In the genomic region with DNA sequence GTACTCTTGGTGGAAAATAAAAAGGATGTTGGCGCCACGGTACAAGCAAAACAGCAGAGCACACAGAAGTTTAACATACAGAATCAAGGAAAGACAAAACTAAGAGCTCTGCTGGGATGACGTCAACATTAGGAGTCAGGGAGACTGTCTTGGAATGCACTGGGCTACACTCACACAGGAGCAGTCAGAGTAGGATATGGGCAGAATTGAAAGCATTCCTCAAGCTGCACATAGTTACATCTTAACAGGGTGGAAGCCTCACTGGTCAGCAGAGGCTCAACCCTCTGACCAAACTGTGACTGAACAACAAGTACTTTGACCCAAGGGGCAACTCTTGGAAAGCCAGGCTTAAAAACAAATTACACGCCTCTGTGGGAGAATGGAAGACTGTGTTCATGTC, we compare ENCODE assay signal across 25 cellular contexts.
DNase-seq lines count a peak whose midpoint lies in the region; ATAC-seq and TF ChIP-seq lines count a peak whose summit lies in the region.
"Had no signal": no experiment of that assay in that cellular context is flagged by ENCODE, and none has a peak within 500 bp of the region (broad histone marks: within the 10 kb centered on the region; RNA-seq: fewer than 3 reads in every experiment).

No MANE protein-coding gene starts in this region.

- no peak for ATAC-seq in HG03095 (IDR thresholded peaks at IDR 0.05; ENCODE audit: unreplicated experiment)
- ATAC-seq in GM19023 (IDR thresholded peaks at IDR 0.05; ENCODE audit: unreplicated experiment), result no peak
- ATAC-seq: A549; effector memory CD8-positive, alpha-beta T cell; natural killer cell had no signal

- H3K27me3 ChIP-seq in AG04450 (ENCODE audit: control insufficient read depth, insufficient read depth, low read length), result no peaks in the 10 kb centered on the region
- H3K27me3 ChIP-seq in ectodermal cell (ENCODE audit: control insufficient read depth, insufficient read depth, low read length, poor library complexity, severe bottlenecking), result no peaks in the 10 kb centered on the region

- no peak overlapping the region for H3K4me3 ChIP-seq in AG04450 (ENCODE audit: low read depth, low read length)
- H3K4me3 ChIP-seq in ectodermal cell (ENCODE audit: insufficient read depth, low read depth, low read length), result no peak overlapping the region
- no peak overlapping the region for H3K4me3 ChIP-seq in mesodermal cell (ENCODE audit: extremely low read depth, insufficient read depth, low read length, poor library complexity, severe bottlenecking)
- H3K4me3 ChIP-seq: A549 had no signal

- CTCF ChIA-PET in AG04450 (lab: Charles Lee), result no interaction called here

- WGBS in ectodermal cell, 2 experiments, result 91 to 94% methylated on average over 3 to 4 of the region's 4 CpGs
- WGBS in mesodermal cell (ENCODE audit: insufficient coverage in 2 of 2), 2 experiments, result 72 to 100% methylated on average over 1 to 3 of the region's 4 CpGs

- TF ChIP-seq CTCF in AG04450 (IDR thresholded peaks at IDR 0.05; ENCODE audit: low read depth, low read length), result no peak

- H3K36me3 ChIP-seq in ectodermal cell (ENCODE audit: control insufficient read depth, insufficient read depth, low read length) (no peaks in the 10 kb centered on the region), mesodermal cell (ENCODE audit: control insufficient read depth, insufficient read depth, low read length) (no peaks in the 10 kb centered on the region)

- DNase-seq in AG04450 (ENCODE audit: low read depth, low spot score) (peak; percentile 23), HT1080 (ENCODE audit: low read depth) (peak; percentile 11), cerebellar nuclear complex (lab: John Stamatoyannopoulos, UW) (no peak)
- DNase-seq in stimulated activated CD4-positive, alpha-beta T cell treated with anti-CD3 and anti-CD28 coated beads, Interleukin-4, amount 100 ng/mL, for 24 hours, result no peak
- DNase-seq: activated CD4-positive, alpha-beta T cell treated with anti-CD3 and anti-CD28 coated beads, Interleukin-2, amount 50 U/mL, for 1 hour; activated CD8-positive, alpha-beta memory T cell treated with anti-CD3 and anti-CD28 coated beads, Interleukin-2, amount 50 U/mL, for 4 hours; activated effector memory CD4-positive, alpha-beta T cell treated with anti-CD3 and anti-CD28 coated beads, Interleukin-2, amount 50 U/mL, for 16 hours; amniotic stem cell; CD4-positive, alpha-beta memory T cell; DMS53; effector memory CD8-positive, alpha-beta T cell; hippocampal formation; KG1; mesendoderm; natural killer cell; NCI-H1048; NCI-H2107; NCI-H524; stimulated activated CD4-positive, alpha-beta T cell treated with anti-CD3 and anti-CD28 coated beads, Interleukin-4, amount 100 ng/mL, for 4 hours; SW 1271 had no signal

- H3K4me1 ChIP-seq in ectodermal cell (ENCODE audit: control insufficient read depth, insufficient read depth, low read length), result no peaks in the 10 kb centered on the region
- peaks cover 4% of the 10 kb centered on the region for H3K4me1 ChIP-seq in mesodermal cell (ENCODE audit: control insufficient read depth, insufficient read depth, low read length, poor library complexity, severe bottlenecking)
- H3K4me1 ChIP-seq: A549 had no signal

- H3K9me3 ChIP-seq in AG04450 (ENCODE audit: control insufficient read depth, insufficient read depth, low read length), result no peaks in the 10 kb centered on the region
- no peaks in the 10 kb centered on the region for H3K9me3 ChIP-seq in ectodermal cell (ENCODE audit: control insufficient read depth, low read length)
- H3K9me3 ChIP-seq in mesodermal cell (ENCODE audit: control insufficient read depth, low read length), result no peaks in the 10 kb centered on the region
- H3K9me3 ChIP-seq: A549 had no signal

- H3K27ac ChIP-seq in AG04450 (ENCODE audit: low read depth, low read length), result no peak overlapping the region
- H3K27ac ChIP-seq in ectodermal cell (ENCODE audit: insufficient read depth, low read depth, low read length, poor library complexity, severe bottlenecking), result peak overlapping the region; percentile 69
- peak overlapping the region; percentile 77 for H3K27ac ChIP-seq in mesodermal cell (ENCODE audit: low read depth, low read length, severe bottlenecking)
- H3K27ac ChIP-seq: A549 had no signal

- POLR2A ChIA-PET in AG04450 (lab: Yijun Ruan, JAX), result no interaction called here

Comparison
In these comparisons a context has a peak if more than half of its experiments do, and no peak if none do; other contexts are left out.
1. DNase-seq: peak in AG04450 (single experiment) and HT1080 (single experiment); none in cerebellar nuclear complex (0 of 2) and stimulated activated CD4-positive, alpha-beta T cell treated with anti-CD3 and anti-CD28 coated beads, Interleukin-4, amount 100 ng/mL, for 24 hours (single experiment).